ENCODE assay signal across 8 cellular contexts in the genomic region with DNA sequence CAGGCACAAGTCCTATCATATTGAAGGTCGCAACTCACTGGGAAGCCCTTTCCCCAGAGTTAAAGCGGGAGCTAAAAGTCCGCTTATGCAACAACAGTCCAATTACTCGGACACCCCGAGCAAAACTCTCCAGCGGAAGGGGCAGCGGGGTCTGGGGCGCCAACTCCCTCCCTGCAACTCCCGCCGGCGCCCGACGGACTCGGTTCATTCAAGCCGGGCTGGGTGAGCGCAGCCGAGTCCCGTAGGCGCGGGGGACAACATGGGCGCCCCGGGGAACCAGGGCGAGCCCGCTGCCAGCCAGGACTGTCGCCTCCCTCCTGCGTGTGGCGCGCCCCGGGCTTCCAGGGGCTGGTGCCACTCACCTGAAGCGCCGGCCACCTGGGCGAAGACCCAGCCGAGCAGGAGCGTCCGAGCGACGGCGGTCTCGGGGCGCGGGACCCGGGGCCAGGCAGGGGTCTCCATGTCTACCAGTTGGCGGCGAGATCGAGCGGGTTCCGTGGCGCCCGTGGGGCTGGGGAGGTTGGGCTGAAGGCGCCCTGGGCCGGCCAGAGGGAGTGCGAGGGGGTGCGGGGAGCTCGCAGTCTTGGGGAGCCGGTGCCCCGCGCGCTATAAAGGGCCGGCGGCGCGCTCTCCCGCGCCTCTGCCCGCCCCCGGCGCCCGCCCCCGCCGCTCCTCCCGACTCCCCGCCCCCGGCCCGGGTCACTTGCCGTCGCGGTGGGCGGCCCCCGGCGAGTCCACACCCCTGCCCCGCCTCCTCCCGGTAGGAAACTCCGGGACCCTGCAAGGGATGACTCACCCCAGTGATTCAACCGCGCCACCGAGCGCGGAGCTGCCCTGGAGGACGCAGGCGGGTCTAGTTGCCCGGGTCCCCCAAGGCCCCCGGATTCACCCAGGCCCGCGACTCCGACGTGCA. TPM values are rescaled to one million over a fixed set of nuclear protein-coding genes. Genes with fewer than 3 reads are reported as not detected.
DNase-seq lines count a peak whose midpoint lies in the region; ATAC-seq and TF ChIP-seq lines count a peak whose summit lies in the region.

A gene (minus strand): TSS at position 585 of the 913 bp plus-strand sequence. CDS start 123 bp downstream, at position 462.

- H3K4me3 ChIP-seq in GM12864 (ENCODE audit: low read depth, low read length) (peak within 1 kb of the TSS; percentile 56), left lung (peak within 1 kb of the TSS; percentile 76)

- H3K27me3 ChIP-seq in left lung, result peaks cover 0 to 29% of the 10 kb centered on the region in 2 donors

- intact Hi-C loops in left lung (cut with DNase I), result no loop called here

- ATAC-seq in HG02588 (IDR thresholded peaks at IDR 0.05; ENCODE audit: unreplicated experiment), result peak; percentile 91
- peak; percentile 92 for ATAC-seq in left lung
- no peak for ATAC-seq in HG03025 (IDR thresholded peaks at IDR 0.05; ENCODE audit: low FRiP score, unreplicated experiment)

- peak within 1 kb of the TSS; percentile 81 to 91 for H3K27ac ChIP-seq in left lung

- no peak for TF ChIP-seq CTCF in GM12864 (IDR thresholded peaks at IDR 0.05; ENCODE audit: low read depth, low read length, missing control alignments)
- no peak for TF ChIP-seq CTCF in left lung (IDR thresholded peaks at IDR 0.05)

- H3K4me1 ChIP-seq in left lung, result peaks cover 28 to 32% of the 10 kb centered on the region in 2 donors

- H3K36me3 ChIP-seq in left lung, result no peaks in the 10 kb centered on the region

- H3K9me3 ChIP-seq in left lung, result no peaks in the 10 kb centered on the region

- DNase-seq in GM12864 (ENCODE audit: low read depth) (peak; percentile 3), NCI-H146 treated with DMSO at 0.1 percent for 48 hours (lab: John Stamatoyannopoulos, UW; ENCODE audit: unreplicated experiment) (peak; percentile 43), dedifferentiated amniotic fluid mesenchymal stem cell (ENCODE audit: extremely low spot score) (peak; percentile 47), left lung (peak; percentile 94 to 97)
- DNase-seq in activated CD4-positive, alpha-beta T cell treated with anti-CD3 and anti-CD28 coated beads for 4 hours, result peak; percentile 68 to 73
- peak; percentile 79 for DNase-seq in stimulated activated CD4-positive, alpha-beta T cell treated with anti-CD3 and anti-CD28 coated beads, Interleukin-1b, Interleukin-23, amount 100 ng/mL, for 48 hours

RNA-seq across cellular contexts. Expression of the gene that starts here (rescaled TPM):
- total RNA-seq in left lung, result 100 to 1,000 TPM in 1 of 2 donors, 10 to 100 TPM in 1; 64.0 to 191 TPM

Comparison
In these comparisons a context has a peak if more than half of its experiments do, and no peak if none do; other contexts are left out.
1. DNase-seq: peak in every context shown above with its lines; median percentile 96 in left lung; 79 in stimulated activated CD4-positive, alpha-beta T cell treated with anti-CD3 and anti-CD28 coated beads, Interleukin-1b, Interleukin-23, amount 100 ng/mL, for 48 hours; 70 in activated CD4-positive, alpha-beta T cell treated with anti-CD3 and anti-CD28 coated beads for 4 hours; 47 in dedifferentiated amniotic fluid mesenchymal stem cell; 43 in NCI-H146 treated with DMSO at 0.1 percent for 48 hours; 3 in GM12864.